Comparison of ENCODE assay signal across 25 cellular contexts in genomic region chr5:15097552-15097951, GRCh38.
DNase-seq lines count a peak whose midpoint lies in the region; ATAC-seq, FAIRE-seq and TF ChIP-seq lines count a peak whose summit lies in the region.
"Had no signal": no experiment of that assay in that cellular context is flagged by ENCODE, and none has a peak within 500 bp of the region (broad histone marks: within the 10 kb centered on the region; RNA-seq: fewer than 3 reads in every experiment).

No MANE protein-coding gene starts in this region.

- H3K4me1 ChIP-seq in HepG2 (ENCODE audit: insufficient read depth, low read length) = no peaks in the 10 kb centered on the region
- no peaks in the 10 kb centered on the region for H3K4me1 ChIP-seq in right lobe of liver
- H3K4me1 ChIP-seq: BE2C, BLaER1 had no signal

- TF ChIP-seq POLR2A in HepG2 (IDR thresholded peaks at IDR 0.05; ENCODE audit: insufficient read depth in 1 of 2, low read depth in 2 of 2, low read length in 2 of 2) (no peak), right lobe of liver (IDR thresholded peaks at IDR 0.05) (no peak)

- TF ChIP-seq EP300 in HepG2 (IDR thresholded peaks at IDR 0.05; ENCODE audit: low read depth in 2 of 2, low read length in 2 of 2) = no peak
- no peak for TF ChIP-seq EP300 in HepG2 (CRISPR knock-in tag; IDR thresholded peaks at IDR 0.05; ENCODE audit: borderline replicate concordance)

- ATAC-seq in HepG2 (no peak), right lobe of liver (no peak), GM18502 (IDR thresholded peaks at IDR 0.05; ENCODE audit: poor library complexity, unreplicated experiment) (no peak)
- ATAC-seq: GM12878 had no signal

- no peaks in the 10 kb centered on the region for H3K9me3 ChIP-seq in HepG2 (ENCODE audit: low read length)
- no peaks in the 10 kb centered on the region for H3K9me3 ChIP-seq in right lobe of liver
- H3K9me3 ChIP-seq: BE2C had no signal

- H3K4me3 ChIP-seq in HepG2 (replicated peaks in 1 of 3; ENCODE audit: insufficient read depth in 1 of 3, low read depth in 2 of 3, low read length in 3 of 3) = no peak overlapping the region
- no peak overlapping the region for H3K4me3 ChIP-seq in right lobe of liver
- H3K4me3 ChIP-seq: BLaER1, GM12878 had no signal

- no peaks in the 10 kb centered on the region for H3K79me2 ChIP-seq in HepG2 (ENCODE audit: insufficient read depth, low read length)

- in situ Hi-C loops in HepG2 (cut with HindIII; ENCODE audit: extremely low pct_ligation_motif_present, low pct_unique_long_range_greater_than_20kb) = no loop called here

- intact Hi-C loops in HepG2 (cut with micrococcal nuclease; ENCODE audit: unreplicated experiment) = no loop called here
- intact Hi-C loops in right lobe of liver (cut with DNase I) = no loop called here

- CTCF ChIA-PET in HepG2 (lab: Yijun Ruan, JAX; ENCODE audit: low intra/inter-chr PET ratio, low total read pairs) = no interaction called here

- H3K9ac ChIP-seq in HepG2 (ENCODE audit: insufficient read depth, low read depth, low read length) = no peak overlapping the region
- H3K9ac ChIP-seq: BLaER1 had no signal

- TF ChIP-seq RAD21 in HepG2 (CRISPR knock-in tag; IDR thresholded peaks at IDR 0.05) = no peak

- no peaks in the 10 kb centered on the region for H4K20me1 ChIP-seq in HepG2 (ENCODE audit: insufficient read depth, low read length)
- H4K20me1 ChIP-seq: BLaER1 had no signal

- H3K36me3 ChIP-seq in HepG2 (replicated peaks in 1 of 2; ENCODE audit: control insufficient read depth in 1 of 2, insufficient read depth in 2 of 2, low read length in 2 of 2) = no peaks in the 10 kb centered on the region
- no peaks in the 10 kb centered on the region for H3K36me3 ChIP-seq in right lobe of liver
- H3K36me3 ChIP-seq: BE2C, BLaER1 had no signal

- H3K27me3 ChIP-seq in HepG2 (ENCODE audit: control insufficient read depth in 1 of 2, insufficient read depth in 2 of 2, low read length in 2 of 2) (no peaks in the 10 kb centered on the region), right lobe of liver (no peaks in the 10 kb centered on the region)
- H3K27me3 ChIP-seq: BLaER1 had no signal

- H3K4me2 ChIP-seq in HepG2 (ENCODE audit: low read depth, low read length) = no peak overlapping the region
- H3K4me2 ChIP-seq: BLaER1 had no signal

- no peak overlapping the region for H2AFZ ChIP-seq in HepG2 (ENCODE audit: low read length)

- no TSS peak for BruUV-seq in HepG2 (replicated peaks; lab: Mats Ljungman, UMichigan)

- FAIRE-seq in HepG2 (lab: Jason Lieb, UNC) (no peak), HTR-8/SVneo (lab: Jason Lieb, UNC) (peak; percentile 44)
- FAIRE-seq: A204.1, GM12878, GM12892, GM19239 had no signal

- POLR2A ChIA-PET in HepG2 (lab: Yijun Ruan, JAX) = no interaction called here

- no peak overlapping the region for H3K27ac ChIP-seq in HepG2 (ENCODE audit: extremely low read length, insufficient read depth, low read length)
- H3K27ac ChIP-seq in right lobe of liver = no peak overlapping the region
- H3K27ac ChIP-seq: BLaER1 had no signal

- no peak for TF ChIP-seq CTCF in HepG2 (CRISPR knock-in tag; IDR thresholded peaks at IDR 0.05)
- no peak for TF ChIP-seq CTCF in right lobe of liver (IDR thresholded peaks at IDR 0.05)

- DNase-seq in HepG2 (ENCODE audit: low spot score) = no peak
- DNase-seq in right lobe of liver = no peak
- DNase-seq in HTR-8/SVneo (ENCODE audit: insufficient read length, low spot score) = no peak
- no peak for DNase-seq in NCI-H1436 (lab: John Stamatoyannopoulos, UW)
- DNase-seq: 8988T; ACHN; BE2C; C1 segment of cervical spinal cord; CD4-positive, alpha-beta memory T cell; CD4-positive, CD25-positive, alpha-beta regulatory T cell; CD8-positive, alpha-beta memory T cell; COR-L47; DMS 273 treated with DMSO at 0.1 percent for 48 hours; DMS153; DMS53; DMS79; DND-41; EL; GDM1 had no signal

TF ChIP-seq in HepG2, 621 proteins besides CTCF, POLR2A, EP300 and RAD21:
- TF ChIP-seq CREB1 (IDR thresholded peaks at IDR 0.05) = peak; percentile 92
- no peak for TF ChIP-seq CREB1 (CRISPR knock-in tag; IDR thresholded peaks at IDR 0.05)
- TF ChIP-seq ZBTB7A (CRISPR knock-in tag; IDR thresholded peaks at IDR 0.05) = no peak
- no peak for TF ChIP-seq SRY (CRISPR knock-in tag; IDR thresholded peaks at IDR 0.05)
- TF ChIP-seq ZNF567 (CRISPR knock-in tag; IDR thresholded peaks at IDR 0.05; ENCODE audit: borderline replicate concordance) = no peak
- no peak for TF ChIP-seq ZFP1 (CRISPR knock-in tag; IDR thresholded peaks at IDR 0.05)
- TF ChIP-seq HCFC1 (IDR thresholded peaks at IDR 0.05; ENCODE audit: low read depth, low read length) = no peak
TF ChIP-seq in HepG2: peak in this region for 1.
